ENCODE assay signal across 8 cellular contexts in genomic region chr20:35329435-35330139, GRCh38. TPM values are rescaled to one million over a fixed set of nuclear protein-coding genes. Genes with fewer than 3 reads are reported as not detected.
DNase-seq lines count a peak whose midpoint lies in the region; ATAC-seq lines count a peak whose summit lies in the region.

No MANE protein-coding gene starts in this region.

- ATAC-seq in activated CD8-positive, alpha-beta T cell treated with anti-CD3 and anti-CD28 coated beads, Interleukin-2, amount 10 ng/mL, durations not matched to agents 7 days and 5 days, result peak; percentile 90
- ATAC-seq in stimulated activated naive CD8-positive, alpha-beta T cell treated with anti-CD3 and anti-CD28 coated beads, Interleukin-15, amount 100 ng/mL, for 72 hours, result peak; percentile 95
- ATAC-seq in HG02610 (IDR thresholded peaks at IDR 0.05; ENCODE audit: unreplicated experiment), result no peak

- no peaks in the 10 kb centered on the region for H3K27me3 Mint-ChIP-seq in activated CD8-positive, alpha-beta T cell treated with anti-CD3 and anti-CD28 coated beads, Interleukin-2, amount 10 ng/mL, durations not matched to agents 7 days and 5 days (ENCODE audit: low read depth)
- H3K27me3 Mint-ChIP-seq in stimulated activated naive CD8-positive, alpha-beta T cell treated with anti-CD3 and anti-CD28 coated beads, Interleukin-15, amount 100 ng/mL, for 72 hours, result no peaks in the 10 kb centered on the region

- CTCF ChIA-PET in activated CD8-positive, alpha-beta T cell treated with anti-CD3 and anti-CD28 coated beads, Interleukin-2, amount 10 ng/mL, durations not matched to agents 7 days and 5 days (lab: Charles Lee), result interaction anchor here (0.6 to 3.1 kb wide), 20 partner anchors 9 to 183 kb away, joined by 3 to 73 read pairs (median 5); partner anchors contain the start of genes CEP250 and EDEM2

- peak; percentile 52 for DNase-seq in activated naive CD4-positive, alpha-beta T cell treated with Interleukin-2 at 50 U/mL for 16 hours
- DNase-seq in activated naive CD4-positive, alpha-beta T cell (lab: John Stamatoyannopoulos, UW), result no peak
- peak; percentile 23 for DNase-seq in NCI-H1694 (lab: John Stamatoyannopoulos, UW)
- DNase-seq in activated CD8-positive, alpha-beta T cell treated with anti-CD3 and anti-CD28 coated beads, Interleukin-2, amount 10 ng/mL, durations not matched to agents 7 days and 5 days, result peak; percentile 60
- DNase-seq in iPS-NIHi11 (ENCODE audit: low spot score), result peak; percentile 79
- DNase-seq in stimulated activated naive CD8-positive, alpha-beta T cell treated with anti-CD3 and anti-CD28 coated beads, Interleukin-15, amount 100 ng/mL, for 72 hours, result peak; percentile 49 to 64
- DNase-seq in Ammon's horn (ENCODE audit: low spot score), result no peak

- POLR2A ChIA-PET in activated CD8-positive, alpha-beta T cell treated with anti-CD3 and anti-CD28 coated beads, Interleukin-2, amount 10 ng/mL, durations not matched to agents 7 days and 5 days (lab: Charles Lee), result interaction anchor here (0.9 to 1.0 kb wide), 2 partner anchors 15 to 26 kb away, joined by 3 to 4 read pairs; no protein-coding TSS in a partner anchor

- H3K36me3 Mint-ChIP-seq in activated CD8-positive, alpha-beta T cell treated with anti-CD3 and anti-CD28 coated beads, Interleukin-2, amount 10 ng/mL, durations not matched to agents 7 days and 5 days (ENCODE audit: low read depth), result peaks cover 3% of the 10 kb centered on the region

- peaks cover 3% of the 10 kb centered on the region for H3K4me1 Mint-ChIP-seq in activated CD8-positive, alpha-beta T cell treated with anti-CD3 and anti-CD28 coated beads, Interleukin-2, amount 10 ng/mL, durations not matched to agents 7 days and 5 days (ENCODE audit: low read depth)
- peaks cover 49% of the 10 kb centered on the region for H3K4me1 Mint-ChIP-seq in stimulated activated naive CD8-positive, alpha-beta T cell treated with anti-CD3 and anti-CD28 coated beads, Interleukin-15, amount 100 ng/mL, for 72 hours

- H3K4me3 Mint-ChIP-seq in activated CD8-positive, alpha-beta T cell treated with anti-CD3 and anti-CD28 coated beads, Interleukin-2, amount 10 ng/mL, durations not matched to agents 7 days and 5 days, result no peak overlapping the region
- no peak overlapping the region for H3K4me3 Mint-ChIP-seq in stimulated activated naive CD8-positive, alpha-beta T cell treated with anti-CD3 and anti-CD28 coated beads, Interleukin-15, amount 100 ng/mL, for 72 hours

- no peaks in the 10 kb centered on the region for H3K9me3 Mint-ChIP-seq in activated CD8-positive, alpha-beta T cell treated with anti-CD3 and anti-CD28 coated beads, Interleukin-2, amount 10 ng/mL, durations not matched to agents 7 days and 5 days (ENCODE audit: insufficient read depth)
- H3K9me3 Mint-ChIP-seq in stimulated activated naive CD8-positive, alpha-beta T cell treated with anti-CD3 and anti-CD28 coated beads, Interleukin-15, amount 100 ng/mL, for 72 hours, result no peaks in the 10 kb centered on the region

- no peak overlapping the region for H3K27ac Mint-ChIP-seq in activated CD8-positive, alpha-beta T cell treated with anti-CD3 and anti-CD28 coated beads, Interleukin-2, amount 10 ng/mL, durations not matched to agents 7 days and 5 days
- H3K27ac Mint-ChIP-seq in stimulated activated naive CD8-positive, alpha-beta T cell treated with anti-CD3 and anti-CD28 coated beads, Interleukin-15, amount 100 ng/mL, for 72 hours, result no peak overlapping the region

RNA-seq across cellular contexts. Expression of gene FAM83C, which starts 37.4 kb away (rescaled TPM):
- total RNA-seq in activated CD8-positive, alpha-beta T cell treated with anti-CD3 and anti-CD28 coated beads, Interleukin-2, amount 10 ng/mL, durations not matched to agents 7 days and 5 days, result not detected

RNA-seq across cellular contexts. Expression of gene EIF6, which starts 45.0 kb away (rescaled TPM):
- total RNA-seq in activated CD8-positive, alpha-beta T cell treated with anti-CD3 and anti-CD28 coated beads, Interleukin-2, amount 10 ng/mL, durations not matched to agents 7 days and 5 days, result 100 to 1,000 TPM; 104 to 109 TPM

RNA-seq across cellular contexts. Expression of gene MMP24OS, which starts 51.7 kb away (rescaled TPM):
- 10 to 100 TPM; 42.0 to 43.1 TPM for total RNA-seq in activated CD8-positive, alpha-beta T cell treated with anti-CD3 and anti-CD28 coated beads, Interleukin-2, amount 10 ng/mL, durations not matched to agents 7 days and 5 days

Comparison
In these comparisons a context has a peak if more than half of its experiments do, and no peak if none do; other contexts are left out.
1. DNase-seq: peak in activated naive CD4-positive, alpha-beta T cell treated with Interleukin-2 at 50 U/mL for 16 hours (single experiment), NCI-H1694 (single experiment), activated CD8-positive, alpha-beta T cell treated with anti-CD3 and anti-CD28 coated beads, Interleukin-2, amount 10 ng/mL, durations not matched to agents 7 days and 5 days (single experiment), iPS-NIHi11 (single experiment) and stimulated activated naive CD8-positive, alpha-beta T cell treated with anti-CD3 and anti-CD28 coated beads, Interleukin-15, amount 100 ng/mL, for 72 hours (2 of 2); none in activated naive CD4-positive, alpha-beta T cell (0 of 4) and Ammon's horn (single experiment).